ENCODE assay signal across 29 cellular contexts in the genomic region with DNA sequence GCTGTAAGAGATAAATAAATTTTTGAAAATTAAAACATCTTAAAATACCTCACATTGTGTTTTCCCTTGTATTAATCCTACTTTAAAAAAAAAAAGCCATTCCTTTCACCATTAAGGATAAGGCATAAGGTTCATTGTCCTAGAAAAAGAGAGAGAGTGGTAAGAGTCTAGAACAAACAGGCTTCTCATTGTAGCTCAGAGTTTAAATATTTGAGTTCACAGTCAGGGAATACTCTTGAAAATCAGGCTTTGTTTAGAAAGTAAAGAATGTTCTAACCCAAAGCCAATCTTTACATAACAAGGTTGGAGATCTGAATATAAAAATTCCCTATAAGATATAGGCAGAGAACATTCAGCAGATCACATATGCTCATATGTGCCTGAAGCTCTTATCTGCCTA.
"Had no signal": no experiment of that assay in that cellular context is flagged by ENCODE, and none has a peak within 500 bp of the region (broad histone marks: within the 10 kb centered on the region; RNA-seq: fewer than 3 reads in every experiment).

No MANE protein-coding gene starts in this region.

- H3K27ac ChIP-seq: foreskin keratinocyte, spleen, testis, WERI-Rb-1 had no signal

- H2AFZ ChIP-seq: hepatocyte had no signal

- ATAC-seq: activated CD4-positive, CD25-positive, alpha-beta regulatory T cell treated with anti-CD3 and anti-CD28 coated beads, Interleukin-2, amount 50 U/mL, for 24 hours; esophagus mucosa; foreskin keratinocyte; naive thymus-derived CD8-positive, alpha-beta T cell; right cardiac atrium; stimulated activated naive CD8-positive, alpha-beta T cell treated with anti-CD3 and anti-CD28 coated beads, Interleukin-15, Interleukin-2, amounts not matched to agents 100 U/mL and 50 U/mL, for 24 hours had no signal

- H3K36me3 ChIP-seq: brain microvascular endothelial cell, spleen, WERI-Rb-1 had no signal

- DNase-seq: activated CD4-positive, alpha-beta T cell treated with anti-CD3 and anti-CD28 coated beads for 48 hours; activated CD4-positive, alpha-beta T cell treated with anti-CD3 and anti-CD28 coated beads, Interleukin-2, amount 50 U/mL, for 48 hours; activated CD8-positive, alpha-beta memory T cell treated with anti-CD3 and anti-CD28 coated beads for 24 hours; activated effector memory CD4-positive, alpha-beta T cell treated with Interleukin-2 at 50 U/mL for 16 hours; activated naive CD4-positive, alpha-beta T cell treated with Interleukin-2 at 50 U/mL for 16 hours; activated naive CD8-positive, alpha-beta T cell treated with anti-CD3 and anti-CD28 coated beads, Interleukin-2, amount 10 ng/mL, durations not matched to agents 7 days and 5 days; amniotic stem cell; brain microvascular endothelial cell; endodermal cell; foreskin keratinocyte; left cardiac atrium; naive thymus-derived CD8-positive, alpha-beta T cell; nucleus accumbens; right cardiac atrium; spleen; stimulated activated CD4-positive, alpha-beta T cell treated with anti-CD3 and anti-CD28 coated beads, Interleukin-2, amount 100 ng/mL, for 48 hours; stimulated activated naive CD8-positive, alpha-beta T cell treated with anti-CD3 and anti-CD28 coated beads, Interleukin-15, Interleukin-2, amounts not matched to agents 100 U/mL and 50 U/mL, for 24 hours; SW 1271; T1000; testis; WERI-Rb-1 had no signal

- H3K36me3 Mint-ChIP-seq: memory B cell had no signal

- H3K9me3 Mint-ChIP-seq: memory B cell; T-helper 1 cell treated with Interleukin-12 subunit alpha and Interleukin-12 subunit beta and Interleukin-4 antibody, amounts not matched to agents 30 μg/mL and 1 μg/mL, for 36 hours had no signal

- H3K4me3 ChIP-seq: hepatocyte, spleen, testis had no signal

- H3K4me3 Mint-ChIP-seq: activated naive CD8-positive, alpha-beta T cell treated with anti-CD3 and anti-CD28 coated beads, Interleukin-2, amount 10 ng/mL, durations not matched to agents 7 days and 5 days; endodermal cell; memory B cell; naive thymus-derived CD8-positive, alpha-beta T cell; neural crest cell; T-helper 1 cell treated with Interleukin-12 subunit alpha and Interleukin-12 subunit beta and Interleukin-4 antibody, amounts not matched to agents 30 μg/mL and 1 μg/mL, for 36 hours; type B pancreatic cell had no signal

- H3K4me1 ChIP-seq: testis had no signal

- FAIRE-seq: keratinocyte had no signal

- H3K27me3 Mint-ChIP-seq: memory B cell had no signal

- H3K27ac Mint-ChIP-seq: activated naive CD8-positive, alpha-beta T cell treated with anti-CD3 and anti-CD28 coated beads, Interleukin-2, amount 10 ng/mL, durations not matched to agents 7 days and 5 days; endodermal cell; naive thymus-derived CD8-positive, alpha-beta T cell; T-helper 1 cell treated with Interleukin-12 subunit alpha and Interleukin-12 subunit beta and Interleukin-4 antibody, amounts not matched to agents 30 μg/mL and 1 μg/mL, for 36 hours; type B pancreatic cell had no signal

- H3K9me3 ChIP-seq: spleen, testis had no signal

- H3K27me3 ChIP-seq: brain microvascular endothelial cell, foreskin keratinocyte, hepatocyte, spleen, testis had no signal
